In genomic region chr18:74334242-74334893, GRCh38 we compare ENCODE assay signal across 19 cellular contexts. TPM values are rescaled to one million over a fixed set of nuclear protein-coding genes. Genes with fewer than 3 reads are reported as not detected.
A peak's percentile ranks its signal among the peaks of the same experiment; 100 is the strongest.
DNase-seq lines count a peak whose midpoint lies in the region; ATAC-seq and TF ChIP-seq lines count a peak whose summit lies in the region.
"Had no signal": no experiment of that assay in that cellular context is flagged by ENCODE, and none has a peak within 500 bp of the region (broad histone marks: within the 10 kb centered on the region; RNA-seq: fewer than 3 reads in every experiment).

No MANE protein-coding gene starts in this region.

- DNase-seq in memory B cell (ENCODE audit: low spot score in 2 of 2), result peak in 1 of 2 donors; percentile 8
- DNase-seq in NCI-H2171 treated with DMSO at 0.1 percent for 48 hours (lab: John Stamatoyannopoulos, UW), result no peak
- no peak for DNase-seq in activated T-cell treated with anti-CD3 and anti-CD28 coated beads, Interleukin-2, amount 50 U/mL, for 4 hours
- no peak for DNase-seq in hippocampal formation (lab: John Stamatoyannopoulos, UW)
- DNase-seq: activated naive CD4-positive, alpha-beta T cell treated with anti-CD3 and anti-CD28 coated beads, Interleukin-2, amount 50 U/mL, for 16 hours; DND-41; endodermal cell; foreskin keratinocyte; retina; stimulated activated CD4-positive, alpha-beta T cell treated with anti-CD3 and anti-CD28 coated beads, Interleukin-4, amount 100 ng/mL, for 1 hour had no signal

- H3K9me3 ChIP-seq in gastroesophageal sphincter, result no peaks in the 10 kb centered on the region

- TF ChIP-seq POLR2A in gastroesophageal sphincter (IDR thresholded peaks at IDR 0.05), result no peak

- ATAC-seq in GM18502 (IDR thresholded peaks at IDR 0.05; ENCODE audit: poor library complexity, unreplicated experiment) (peak; percentile 80), GM21526 (IDR thresholded peaks at IDR 0.05; ENCODE audit: low FRiP score, unreplicated experiment) (peak; percentile 77), HG03520 (IDR thresholded peaks at IDR 0.05; ENCODE audit: unreplicated experiment) (peak; percentile 59), memory B cell (ENCODE audit: low read depth) (peak; percentile 95), gastroesophageal sphincter (no peak)
- no peak for ATAC-seq in activated T-cell treated with anti-CD3 and anti-CD28 coated beads, Interleukin-2, amount 50 U/mL, for 4 hours
- ATAC-seq: foreskin keratinocyte; stimulated activated effector memory CD8-positive, alpha-beta T cell treated with anti-CD3 and anti-CD28 coated beads, Interleukin-12 subunit alpha, Interleukin-12 subunit beta, amount 100 ng/mL, for 72 hours had no signal

- H3K27ac Mint-ChIP-seq in memory B cell, result peak overlapping the region; percentile 67
- H3K27ac Mint-ChIP-seq: endodermal cell; stimulated activated effector memory CD8-positive, alpha-beta T cell treated with anti-CD3 and anti-CD28 coated beads, Interleukin-12 subunit alpha, Interleukin-12 subunit beta, amount 100 ng/mL, for 72 hours had no signal

- no peaks in the 10 kb centered on the region for H3K4me1 ChIP-seq in gastroesophageal sphincter
- H3K4me1 ChIP-seq: foreskin keratinocyte had no signal

- TF ChIP-seq CTCF in gastroesophageal sphincter (IDR thresholded peaks at IDR 0.05), result no peak

- H3K27ac ChIP-seq in gastroesophageal sphincter, result no peak overlapping the region
- H3K27ac ChIP-seq: foreskin keratinocyte, SK-N-MC, VCaP had no signal

- no peak overlapping the region for H3K4me3 Mint-ChIP-seq in memory B cell
- no peak overlapping the region for H3K4me3 Mint-ChIP-seq in activated T-cell treated with anti-CD3 and anti-CD28 coated beads, Interleukin-2, amount 50 U/mL, for 4 hours
- H3K4me3 Mint-ChIP-seq: endodermal cell; stimulated activated effector memory CD8-positive, alpha-beta T cell treated with anti-CD3 and anti-CD28 coated beads, Interleukin-12 subunit alpha, Interleukin-12 subunit beta, amount 100 ng/mL, for 72 hours had no signal

- peaks cover 4% of the 10 kb centered on the region for H3K27me3 Mint-ChIP-seq in memory B cell
- peaks cover 5% of the 10 kb centered on the region for H3K27me3 Mint-ChIP-seq in activated T-cell treated with anti-CD3 and anti-CD28 coated beads, Interleukin-2, amount 50 U/mL, for 4 hours (ENCODE audit: low read depth)

- no peak overlapping the region for H3K4me3 ChIP-seq in gastroesophageal sphincter
- H3K4me3 ChIP-seq: SK-N-MC had no signal

- no peaks in the 10 kb centered on the region for H3K9me3 Mint-ChIP-seq in memory B cell
- H3K9me3 Mint-ChIP-seq in activated T-cell treated with anti-CD3 and anti-CD28 coated beads, Interleukin-2, amount 50 U/mL, for 4 hours, result no peaks in the 10 kb centered on the region
- H3K9me3 Mint-ChIP-seq: endodermal cell; stimulated activated effector memory CD8-positive, alpha-beta T cell treated with anti-CD3 and anti-CD28 coated beads, Interleukin-12 subunit alpha, Interleukin-12 subunit beta, amount 100 ng/mL, for 72 hours had no signal

- no peaks in the 10 kb centered on the region for H3K36me3 Mint-ChIP-seq in memory B cell
- no peaks in the 10 kb centered on the region for H3K36me3 Mint-ChIP-seq in activated T-cell treated with anti-CD3 and anti-CD28 coated beads, Interleukin-2, amount 50 U/mL, for 4 hours (ENCODE audit: insufficient read depth)
- H3K36me3 Mint-ChIP-seq: stimulated activated effector memory CD8-positive, alpha-beta T cell treated with anti-CD3 and anti-CD28 coated beads, Interleukin-12 subunit alpha, Interleukin-12 subunit beta, amount 100 ng/mL, for 72 hours had no signal

- H3K36me3 ChIP-seq in gastroesophageal sphincter, result no peaks in the 10 kb centered on the region

- H3K4me1 Mint-ChIP-seq in memory B cell, result peaks cover 11% of the 10 kb centered on the region
- no peaks in the 10 kb centered on the region for H3K4me1 Mint-ChIP-seq in activated T-cell treated with anti-CD3 and anti-CD28 coated beads, Interleukin-2, amount 50 U/mL, for 4 hours (ENCODE audit: low read depth)
- H3K4me1 Mint-ChIP-seq: stimulated activated effector memory CD8-positive, alpha-beta T cell treated with anti-CD3 and anti-CD28 coated beads, Interleukin-12 subunit alpha, Interleukin-12 subunit beta, amount 100 ng/mL, for 72 hours had no signal

- H3K27me3 ChIP-seq in gastroesophageal sphincter, result peaks cover 4% of the 10 kb centered on the region

- no peak for TF ChIP-seq EP300 in gastroesophageal sphincter (IDR thresholded peaks at IDR 0.05)

RNA-seq across cellular contexts. Expression of gene C18orf63, which starts 18.7 kb away (rescaled TPM):
- total RNA-seq in activated T-cell treated with anti-CD3 and anti-CD28 coated beads, Interleukin-2, amount 50 U/mL, for 4 hours, result not detected
- total RNA-seq in gastroesophageal sphincter, result not detected
- total RNA-seq: bronchial epithelial cell, endodermal cell, foreskin keratinocyte, myocyte had no signal

RNA-seq across cellular contexts. Expression of gene CYB5A, which starts 42.6 kb away (rescaled TPM):
- 10 to 100 TPM; 40.6 to 46.5 (median 45.9) TPM for total RNA-seq in activated T-cell treated with anti-CD3 and anti-CD28 coated beads, Interleukin-2, amount 50 U/mL, for 4 hours
- 100 to 1,000 TPM in 1 of 4 donors, 10 to 100 TPM in 3; 53.8 to 118 (median 75.2) TPM for total RNA-seq in gastroesophageal sphincter

Comparison
In these comparisons a context has a peak if more than half of its experiments do, and no peak if none do; other contexts are left out.
1. ATAC-seq: peak in GM18502 (single experiment), GM21526 (single experiment), HG03520 (single experiment) and memory B cell (single experiment); none in activated T-cell treated with anti-CD3 and anti-CD28 coated beads, Interleukin-2, amount 50 U/mL, for 4 hours (0 of 2) and gastroesophageal sphincter (single experiment).